8 cellular contexts compared by ENCODE assay signal in genomic region chr1:94801919-94802546, GRCh38. TPM values are rescaled to one million over a fixed set of nuclear protein-coding genes. Genes with fewer than 3 reads are reported as not detected.
A peak's percentile ranks its signal among the peaks of the same experiment; 100 is the strongest.
DNase-seq lines count a peak whose midpoint lies in the region; ATAC-seq, FAIRE-seq and TF ChIP-seq lines count a peak whose summit lies in the region.

No MANE protein-coding gene starts in this region.

- peak overlapping the region in 2 of 8 donors; percentile 6 to 7 for H3K27ac Mint-ChIP-seq in CD8-positive, alpha-beta memory T cell
- peak overlapping the region; percentile 14 to 19 for H3K27ac Mint-ChIP-seq in stimulated activated naive CD8-positive, alpha-beta T cell treated with anti-CD3 and anti-CD28 coated beads, Interleukin-15, amount 100 ng/mL, for 72 hours
- H3K27ac Mint-ChIP-seq in immature natural killer cell, result no peak overlapping the region

- DNase-seq in CD8-positive, alpha-beta memory T cell, result no peak
- DNase-seq in NT2/D1 (ENCODE audit: low read depth, low spot score) (peak; percentile 66), bronchial epithelial cell (ENCODE audit: low read depth) (peak; percentile 90), immature natural killer cell (no peak)
- no peak for DNase-seq in stimulated activated naive CD8-positive, alpha-beta T cell treated with anti-CD3 and anti-CD28 coated beads, Interleukin-15, amount 100 ng/mL, for 72 hours

- ATAC-seq in GM19035 (IDR thresholded peaks at IDR 0.05; ENCODE audit: unreplicated experiment) (peak; percentile 51), HG03565 (IDR thresholded peaks at IDR 0.05; ENCODE audit: unreplicated experiment) (peak; percentile 75)
- peak; percentile 73 for ATAC-seq in stimulated activated naive CD8-positive, alpha-beta T cell treated with anti-CD3 and anti-CD28 coated beads, Interleukin-15, amount 100 ng/mL, for 72 hours

- POLR2A ChIA-PET in CD8-positive, alpha-beta memory T cell (lab: Charles Lee), result no interaction called here

- peaks cover 2 to 13% of the 10 kb centered on the region in 2 donors for H3K27me3 Mint-ChIP-seq in CD8-positive, alpha-beta memory T cell
- H3K27me3 Mint-ChIP-seq in stimulated activated naive CD8-positive, alpha-beta T cell treated with anti-CD3 and anti-CD28 coated beads, Interleukin-15, amount 100 ng/mL, for 72 hours, result peaks cover 7% of the 10 kb centered on the region
- H3K27me3 Mint-ChIP-seq in immature natural killer cell (ENCODE audit: low read depth in 3 of 3), result peaks cover 0 to 6% (median 4%) of the 10 kb centered on the region in 3 donors

- no peaks in the 10 kb centered on the region for H3K9me3 Mint-ChIP-seq in CD8-positive, alpha-beta memory T cell
- H3K9me3 Mint-ChIP-seq in stimulated activated naive CD8-positive, alpha-beta T cell treated with anti-CD3 and anti-CD28 coated beads, Interleukin-15, amount 100 ng/mL, for 72 hours, result no peaks in the 10 kb centered on the region
- no peaks in the 10 kb centered on the region for H3K9me3 Mint-ChIP-seq in immature natural killer cell

- no peaks in the 10 kb centered on the region for H3K4me1 ChIP-seq in CD8-positive, alpha-beta memory T cell (ENCODE audit: insufficient read depth, low read length)
- H3K4me1 ChIP-seq in NT2/D1 (ENCODE audit: insufficient read depth, insufficient read length), result peaks cover 7% of the 10 kb centered on the region

- peaks cover 6% of the 10 kb centered on the region for H3K27me3 ChIP-seq in CD8-positive, alpha-beta memory T cell (ENCODE audit: insufficient read depth, low read length, poor library complexity, severe bottlenecking)
- no peaks in the 10 kb centered on the region for H3K27me3 ChIP-seq in NT2/D1 (ENCODE audit: insufficient read depth, insufficient read length)
- no peaks in the 10 kb centered on the region for H3K27me3 ChIP-seq in bronchial epithelial cell (ENCODE audit: control insufficient read depth, insufficient read depth, low read length)
- H3K27me3 ChIP-seq in layer of hippocampus (ENCODE audit: control insufficient read depth, insufficient read depth, low read length), result no peaks in the 10 kb centered on the region

- no peaks in the 10 kb centered on the region for H3K9me3 ChIP-seq in CD8-positive, alpha-beta memory T cell (ENCODE audit: low read length)
- H3K9me3 ChIP-seq in NT2/D1 (ENCODE audit: insufficient read depth, low read length), result no peaks in the 10 kb centered on the region

- peak; percentile 60 for TF ChIP-seq CTCF in bronchial epithelial cell (IDR thresholded peaks at IDR 0.05; ENCODE audit: insufficient read depth, low read length, severe bottlenecking)

- H3K9ac ChIP-seq in NT2/D1 (ENCODE audit: insufficient read length, low read depth), result no peak overlapping the region

- H3K36me3 ChIP-seq in CD8-positive, alpha-beta memory T cell (ENCODE audit: insufficient read depth, low read length), result no peaks in the 10 kb centered on the region
- H3K36me3 ChIP-seq in NT2/D1 (ENCODE audit: insufficient read depth, insufficient read length, low read length) (no peaks in the 10 kb centered on the region), bronchial epithelial cell (ENCODE audit: control insufficient read depth, insufficient read depth, low read length) (no peaks in the 10 kb centered on the region)

- H3K36me3 Mint-ChIP-seq in CD8-positive, alpha-beta memory T cell, result no peaks in the 10 kb centered on the region
- no peaks in the 10 kb centered on the region for H3K36me3 Mint-ChIP-seq in immature natural killer cell

- H3K4me1 Mint-ChIP-seq in CD8-positive, alpha-beta memory T cell, result peaks cover 14 to 21% (median 17%) of the 10 kb centered on the region in 3 donors
- peaks cover 7% of the 10 kb centered on the region for H3K4me1 Mint-ChIP-seq in stimulated activated naive CD8-positive, alpha-beta T cell treated with anti-CD3 and anti-CD28 coated beads, Interleukin-15, amount 100 ng/mL, for 72 hours
- H3K4me1 Mint-ChIP-seq in immature natural killer cell, result peaks cover 2 to 5% of the 10 kb centered on the region in 2 donors

- H3K4me3 ChIP-seq in CD8-positive, alpha-beta memory T cell (ENCODE audit: low read length), result no peak overlapping the region
- H3K4me3 ChIP-seq in NT2/D1 (ENCODE audit: insufficient read length, low read depth), result no peak overlapping the region
- H3K4me3 ChIP-seq in bronchial epithelial cell (ENCODE audit: low read depth, low read length), result no peak overlapping the region

- no peak for FAIRE-seq in bronchial epithelial cell (lab: Jason Lieb, UNC)

- CTCF ChIA-PET in CD8-positive, alpha-beta memory T cell (lab: Charles Lee), result interaction anchor here (1.0 to 1.1 kb wide), 2 partner anchors 321 to 776 kb away, joined by 3 to 5 read pairs; no protein-coding TSS in a partner anchor

- H3K4me3 Mint-ChIP-seq in CD8-positive, alpha-beta memory T cell, result peak overlapping the region in 4 of 7 donors; percentile 19 to 63 (median 32)
- peak overlapping the region in 1 of 2 donors; percentile 14 for H3K4me3 Mint-ChIP-seq in stimulated activated naive CD8-positive, alpha-beta T cell treated with anti-CD3 and anti-CD28 coated beads, Interleukin-15, amount 100 ng/mL, for 72 hours
- H3K4me3 Mint-ChIP-seq in immature natural killer cell, result no peak overlapping the region

- H3K27ac ChIP-seq in CD8-positive, alpha-beta memory T cell (ENCODE audit: low read depth, low read length), result no peak overlapping the region
- peak overlapping the region; percentile 91 for H3K27ac ChIP-seq in layer of hippocampus (ENCODE audit: low read depth, low read length)

RNA-seq across cellular contexts. Expression of gene SLC44A3, which starts 18.1 kb away (rescaled TPM):
- total RNA-seq in CD8-positive, alpha-beta memory T cell, result under 1 TPM; 0.31 to 0.47 TPM
- polyA plus RNA-seq in CD8-positive, alpha-beta memory T cell, result 0.83 TPM
- 2.4 and 7.9 TPM in 2 replicates for total RNA-seq in bronchial epithelial cell
- polyA plus RNA-seq in immature natural killer cell, result not detected

Comparison
In these comparisons a context has a peak if more than half of its experiments do, and no peak if none do; other contexts are left out.
1. DNase-seq: peak in NT2/D1 (single experiment) and bronchial epithelial cell (single experiment); none in CD8-positive, alpha-beta memory T cell (0 of 5), stimulated activated naive CD8-positive, alpha-beta T cell treated with anti-CD3 and anti-CD28 coated beads, Interleukin-15, amount 100 ng/mL, for 72 hours (0 of 2) and immature natural killer cell (0 of 3).
2. H3K27ac Mint-ChIP-seq: peak in stimulated activated naive CD8-positive, alpha-beta T cell treated with anti-CD3 and anti-CD28 coated beads, Interleukin-15, amount 100 ng/mL, for 72 hours (2 of 2); none in immature natural killer cell (0 of 6).
3. H3K4me3 Mint-ChIP-seq: peak in CD8-positive, alpha-beta memory T cell (4 of 7); none in immature natural killer cell (0 of 5).
4. Peak in every context shown above with its lines, with median percentiles within 50 percentile points of each other: ATAC-seq.